Comparison of ENCODE assay signal across 1 cellular context in the genomic region with DNA sequence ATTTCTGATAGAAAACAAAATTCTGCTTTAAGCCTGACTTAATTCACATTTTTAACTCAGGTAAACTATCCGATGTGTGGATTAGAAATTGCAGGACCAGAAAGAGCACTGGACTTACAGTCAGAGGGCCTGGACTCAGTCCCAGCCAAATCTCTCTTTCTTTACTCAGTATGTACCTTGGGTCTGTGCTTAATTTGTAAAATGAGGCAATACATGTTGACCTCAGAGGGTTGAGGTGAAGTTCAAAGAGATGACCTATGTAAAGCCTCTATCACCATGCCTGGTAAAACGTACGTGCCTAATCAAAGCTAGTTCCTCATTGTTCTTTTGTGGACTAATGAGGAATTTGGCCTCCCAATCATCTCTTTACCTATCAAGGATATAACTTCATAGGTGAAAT.
TF ChIP-seq lines count a peak whose summit lies in the region.

No MANE protein-coding gene starts in this region.

TF ChIP-seq in liver, 16 proteins besides CTCF, POLR2A, EP300 and RAD21 (continued from another document):
- TF ChIP-seq, protein P1, sequence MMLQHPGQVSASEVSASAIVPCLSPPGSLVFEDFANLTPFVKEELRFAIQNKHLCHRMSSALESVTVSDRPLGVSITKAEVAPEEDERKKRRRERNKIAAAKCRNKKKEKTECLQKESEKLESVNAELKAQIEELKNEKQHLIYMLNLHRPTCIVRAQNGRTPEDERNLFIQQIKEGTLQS (IDR thresholded peaks at IDR 0.05): peak; percentile 64
- TF ChIP-seq RXRA (IDR thresholded peaks at IDR 0.05) (peak; percentile 93 to 95), TAF1 (conservative IDR thresholded peaks at IDR 0.05) (no peak), NR2F2 (IDR thresholded peaks at IDR 0.05) (peak; percentile 76), YY1 (IDR thresholded peaks at IDR 0.05) (peak; percentile 54), EGR1 (IDR thresholded peaks at IDR 0.05; ENCODE audit: low read depth in 2 of 2) (no peak), SP1 (IDR thresholded peaks at IDR 0.05) (peak; percentile 48), JUND (IDR thresholded peaks at IDR 0.05) (peak in 1 of 2 donors; percentile 74), FOXA2 (IDR thresholded peaks at IDR 0.05) (peak; percentile 91), FOXA1 (IDR thresholded peaks at IDR 0.05) (peak; percentile 81), HNF4A (conservative IDR thresholded peaks at IDR 0.05) (peak; percentile 85 to 88), GABPA (IDR thresholded peaks at IDR 0.05 in 1 of 2, conservative IDR thresholded peaks at IDR 0.05 in 1 of 2) (peak in 1 of 2 donors; percentile 35)
- TF ChIP-seq, protein P2, sequence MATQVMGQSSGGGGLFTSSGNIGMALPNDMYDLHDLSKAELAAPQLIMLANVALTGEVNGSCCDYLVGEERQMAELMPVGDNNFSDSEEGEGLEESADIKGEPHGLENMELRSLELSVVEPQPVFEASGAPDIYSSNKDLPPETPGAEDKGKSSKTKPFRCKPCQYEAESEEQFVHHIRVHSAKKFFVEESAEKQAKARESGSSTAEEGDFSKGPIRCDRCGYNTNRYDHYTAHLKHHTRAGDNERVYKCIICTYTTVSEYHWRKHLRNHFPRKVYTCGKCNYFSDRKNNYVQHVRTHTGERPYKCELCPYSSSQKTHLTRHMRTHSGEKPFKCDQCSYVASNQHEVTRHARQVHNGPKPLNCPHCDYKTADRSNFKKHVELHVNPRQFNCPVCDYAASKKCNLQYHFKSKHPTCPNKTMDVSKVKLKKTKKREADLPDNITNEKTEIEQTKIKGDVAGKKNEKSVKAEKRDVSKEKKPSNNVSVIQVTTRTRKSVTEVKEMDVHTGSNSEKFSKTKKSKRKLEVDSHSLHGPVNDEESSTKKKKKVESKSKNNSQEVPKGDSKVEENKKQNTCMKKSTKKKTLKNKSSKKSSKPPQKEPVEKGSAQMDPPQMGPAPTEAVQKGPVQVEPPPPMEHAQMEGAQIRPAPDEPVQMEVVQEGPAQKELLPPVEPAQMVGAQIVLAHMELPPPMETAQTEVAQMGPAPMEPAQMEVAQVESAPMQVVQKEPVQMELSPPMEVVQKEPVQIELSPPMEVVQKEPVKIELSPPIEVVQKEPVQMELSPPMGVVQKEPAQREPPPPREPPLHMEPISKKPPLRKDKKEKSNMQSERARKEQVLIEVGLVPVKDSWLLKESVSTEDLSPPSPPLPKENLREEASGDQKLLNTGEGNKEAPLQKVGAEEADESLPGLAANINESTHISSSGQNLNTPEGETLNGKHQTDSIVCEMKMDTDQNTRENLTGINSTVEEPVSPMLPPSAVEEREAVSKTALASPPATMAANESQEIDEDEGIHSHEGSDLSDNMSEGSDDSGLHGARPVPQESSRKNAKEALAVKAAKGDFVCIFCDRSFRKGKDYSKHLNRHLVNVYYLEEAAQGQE (IDR thresholded peaks at IDR 0.05): peak; percentile 53
- TF ChIP-seq, protein P3, sequence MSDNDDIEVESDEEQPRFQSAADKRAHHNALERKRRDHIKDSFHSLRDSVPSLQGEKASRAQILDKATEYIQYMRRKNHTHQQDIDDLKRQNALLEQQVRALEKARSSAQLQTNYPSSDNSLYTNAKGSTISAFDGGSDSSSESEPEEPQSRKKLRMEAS (IDR thresholded peaks at IDR 0.05): peak; percentile 53
- TF ChIP-seq, protein P4, sequence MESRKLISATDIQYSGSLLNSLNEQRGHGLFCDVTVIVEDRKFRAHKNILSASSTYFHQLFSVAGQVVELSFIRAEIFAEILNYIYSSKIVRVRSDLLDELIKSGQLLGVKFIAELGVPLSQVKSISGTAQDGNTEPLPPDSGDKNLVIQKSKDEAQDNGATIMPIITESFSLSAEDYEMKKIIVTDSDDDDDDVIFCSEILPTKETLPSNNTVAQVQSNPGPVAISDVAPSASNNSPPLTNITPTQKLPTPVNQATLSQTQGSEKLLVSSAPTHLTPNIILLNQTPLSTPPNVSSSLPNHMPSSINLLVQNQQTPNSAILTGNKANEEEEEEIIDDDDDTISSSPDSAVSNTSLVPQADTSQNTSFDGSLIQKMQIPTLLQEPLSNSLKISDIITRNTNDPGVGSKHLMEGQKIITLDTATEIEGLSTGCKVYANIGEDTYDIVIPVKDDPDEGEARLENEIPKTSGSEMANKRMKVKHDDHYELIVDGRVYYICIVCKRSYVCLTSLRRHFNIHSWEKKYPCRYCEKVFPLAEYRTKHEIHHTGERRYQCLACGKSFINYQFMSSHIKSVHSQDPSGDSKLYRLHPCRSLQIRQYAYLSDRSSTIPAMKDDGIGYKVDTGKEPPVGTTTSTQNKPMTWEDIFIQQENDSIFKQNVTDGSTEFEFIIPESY (IDR thresholded peaks at IDR 0.05): peak; percentile 83
